1 cellular context compared by ENCODE assay signal in the genomic region with DNA sequence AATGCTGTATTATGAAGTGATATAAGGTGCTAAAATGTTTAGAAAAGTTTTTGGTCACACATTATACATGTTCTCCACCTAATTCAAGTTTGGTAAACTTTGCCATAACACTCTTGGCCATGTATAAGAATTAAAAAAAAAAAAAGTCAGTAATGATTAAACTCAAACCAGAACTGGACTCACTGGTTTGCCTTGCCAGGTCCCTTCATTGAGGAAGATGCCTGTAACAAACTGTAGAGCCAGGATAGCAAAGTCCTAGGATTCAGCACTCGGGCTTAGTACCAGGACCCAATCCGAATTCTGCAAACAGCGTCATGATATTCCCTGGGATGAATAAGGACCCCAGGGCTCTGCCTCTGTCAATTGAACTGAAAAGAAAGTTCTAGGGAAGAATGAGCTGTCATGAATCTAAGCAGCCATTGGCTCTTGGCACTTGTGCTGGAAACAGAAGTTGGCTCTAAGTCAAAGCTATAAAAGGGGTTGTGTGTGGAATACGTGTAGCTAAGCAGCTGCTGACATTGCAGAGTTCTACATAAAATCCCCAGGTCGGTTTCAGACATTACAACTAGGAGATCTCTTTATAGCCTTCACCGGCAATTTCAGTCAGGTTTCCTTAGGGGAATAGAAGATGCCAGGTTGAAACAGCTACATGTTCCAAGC.
TF ChIP-seq lines count a peak whose summit lies in the region.

No MANE protein-coding gene starts in this region.

TF ChIP-seq in GM23338, 12 proteins besides CTCF, POLR2A, EP300 and RAD21 (continued from another document):
- TF ChIP-seq, protein P1, sequence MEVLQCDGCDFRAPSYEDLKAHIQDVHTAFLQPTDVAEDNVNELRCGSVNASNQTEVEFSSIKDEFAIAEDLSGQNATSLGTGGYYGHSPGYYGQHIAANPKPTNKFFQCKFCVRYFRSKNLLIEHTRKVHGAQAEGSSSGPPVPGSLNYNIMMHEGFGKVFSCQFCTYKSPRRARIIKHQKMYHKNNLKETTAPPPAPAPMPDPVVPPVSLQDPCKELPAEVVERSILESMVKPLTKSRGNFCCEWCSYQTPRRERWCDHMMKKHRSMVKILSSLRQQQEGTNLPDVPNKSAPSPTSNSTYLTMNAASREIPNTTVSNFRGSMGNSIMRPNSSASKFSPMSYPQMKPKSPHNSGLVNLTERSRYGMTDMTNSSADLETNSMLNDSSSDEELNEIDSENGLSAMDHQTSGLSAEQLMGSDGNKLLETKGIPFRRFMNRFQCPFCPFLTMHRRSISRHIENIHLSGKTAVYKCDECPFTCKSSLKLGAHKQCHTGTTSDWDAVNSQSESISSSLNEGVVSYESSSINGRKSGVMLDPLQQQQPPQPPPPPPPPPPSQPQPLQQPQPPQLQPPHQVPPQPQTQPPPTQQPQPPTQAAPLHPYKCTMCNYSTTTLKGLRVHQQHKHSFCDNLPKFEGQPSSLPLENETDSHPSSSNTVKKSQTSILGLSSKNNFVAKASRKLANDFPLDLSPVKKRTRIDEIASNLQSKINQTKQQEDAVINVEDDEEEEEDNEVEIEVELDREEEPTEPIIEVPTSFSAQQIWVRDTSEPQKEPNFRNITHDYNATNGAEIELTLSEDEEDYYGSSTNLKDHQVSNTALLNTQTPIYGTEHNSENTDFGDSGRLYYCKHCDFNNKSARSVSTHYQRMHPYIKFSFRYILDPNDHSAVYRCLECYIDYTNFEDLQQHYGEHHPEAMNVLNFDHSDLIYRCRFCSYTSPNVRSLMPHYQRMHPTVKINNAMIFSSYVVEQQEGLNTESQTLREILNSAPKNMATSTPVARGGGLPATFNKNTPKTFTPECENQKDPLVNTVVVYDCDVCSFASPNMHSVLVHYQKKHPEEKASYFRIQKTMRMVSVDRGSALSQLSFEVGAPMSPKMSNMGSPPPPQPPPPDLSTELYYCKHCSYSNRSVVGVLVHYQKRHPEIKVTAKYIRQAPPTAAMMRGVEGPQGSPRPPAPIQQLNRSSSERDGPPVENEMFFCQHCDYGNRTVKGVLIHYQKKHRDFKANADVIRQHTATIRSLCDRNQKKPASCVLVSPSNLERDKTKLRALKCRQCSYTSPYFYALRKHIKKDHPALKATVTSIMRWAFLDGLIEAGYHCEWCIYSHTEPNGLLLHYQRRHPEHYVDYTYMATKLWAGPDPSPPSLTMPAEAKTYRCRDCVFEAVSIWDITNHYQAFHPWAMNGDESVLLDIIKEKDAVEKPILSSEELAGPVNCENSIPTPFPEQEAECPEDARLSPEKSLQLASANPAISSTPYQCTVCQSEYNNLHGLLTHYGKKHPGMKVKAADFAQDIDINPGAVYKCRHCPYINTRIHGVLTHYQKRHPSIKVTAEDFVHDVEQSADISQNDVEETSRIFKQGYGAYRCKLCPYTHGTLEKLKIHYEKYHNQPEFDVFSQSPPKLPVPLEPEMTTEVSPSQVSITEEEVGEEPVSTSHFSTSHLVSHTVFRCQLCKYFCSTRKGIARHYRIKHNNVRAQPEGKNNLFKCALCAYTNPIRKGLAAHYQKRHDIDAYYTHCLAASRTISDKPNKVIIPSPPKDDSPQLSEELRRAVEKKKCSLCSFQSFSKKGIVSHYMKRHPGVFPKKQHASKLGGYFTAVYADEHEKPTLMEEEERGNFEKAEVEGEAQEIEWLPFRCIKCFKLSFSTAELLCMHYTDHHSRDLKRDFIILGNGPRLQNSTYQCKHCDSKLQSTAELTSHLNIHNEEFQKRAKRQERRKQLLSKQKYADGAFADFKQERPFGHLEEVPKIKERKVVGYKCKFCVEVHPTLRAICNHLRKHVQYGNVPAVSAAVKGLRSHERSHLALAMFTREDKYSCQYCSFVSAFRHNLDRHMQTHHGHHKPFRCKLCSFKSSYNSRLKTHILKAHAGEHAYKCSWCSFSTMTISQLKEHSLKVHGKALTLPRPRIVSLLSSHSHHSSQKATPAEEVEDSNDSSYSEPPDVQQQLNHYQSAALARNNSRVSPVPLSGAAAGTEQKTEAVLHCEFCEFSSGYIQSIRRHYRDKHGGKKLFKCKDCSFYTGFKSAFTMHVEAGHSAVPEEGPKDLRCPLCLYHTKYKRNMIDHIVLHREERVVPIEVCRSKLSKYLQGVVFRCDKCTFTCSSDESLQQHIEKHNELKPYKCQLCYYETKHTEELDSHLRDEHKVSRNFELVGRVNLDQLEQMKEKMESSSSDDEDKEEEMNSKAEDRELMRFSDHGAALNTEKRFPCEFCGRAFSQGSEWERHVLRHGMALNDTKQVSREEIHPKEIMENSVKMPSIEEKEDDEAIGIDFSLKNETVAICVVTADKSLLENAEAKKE (CRISPR knock-in tag; IDR thresholded peaks at IDR 0.05) = no peak
- no peak for TF ChIP-seq POLR2AphosphoS5 (IDR thresholded peaks at IDR 0.05; ENCODE audit: low read depth)
- TF ChIP-seq, protein P2, sequence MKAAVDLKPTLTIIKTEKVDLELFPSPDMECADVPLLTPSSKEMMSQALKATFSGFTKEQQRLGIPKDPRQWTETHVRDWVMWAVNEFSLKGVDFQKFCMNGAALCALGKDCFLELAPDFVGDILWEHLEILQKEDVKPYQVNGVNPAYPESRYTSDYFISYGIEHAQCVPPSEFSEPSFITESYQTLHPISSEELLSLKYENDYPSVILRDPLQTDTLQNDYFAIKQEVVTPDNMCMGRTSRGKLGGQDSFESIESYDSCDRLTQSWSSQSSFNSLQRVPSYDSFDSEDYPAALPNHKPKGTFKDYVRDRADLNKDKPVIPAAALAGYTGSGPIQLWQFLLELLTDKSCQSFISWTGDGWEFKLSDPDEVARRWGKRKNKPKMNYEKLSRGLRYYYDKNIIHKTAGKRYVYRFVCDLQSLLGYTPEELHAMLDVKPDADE (IDR thresholded peaks at IDR 0.05) = no peak
- no peak for TF ChIP-seq STAT1 (IDR thresholded peaks at IDR 0.05; ENCODE audit: unreplicated experiment)
- TF ChIP-seq ZNF114 (CRISPR knock-in tag; IDR thresholded peaks at IDR 0.05) = no peak
- no peak for TF ChIP-seq NANOG (IDR thresholded peaks at IDR 0.05; ENCODE audit: borderline replicate concordance)
- TF ChIP-seq, protein P3, sequence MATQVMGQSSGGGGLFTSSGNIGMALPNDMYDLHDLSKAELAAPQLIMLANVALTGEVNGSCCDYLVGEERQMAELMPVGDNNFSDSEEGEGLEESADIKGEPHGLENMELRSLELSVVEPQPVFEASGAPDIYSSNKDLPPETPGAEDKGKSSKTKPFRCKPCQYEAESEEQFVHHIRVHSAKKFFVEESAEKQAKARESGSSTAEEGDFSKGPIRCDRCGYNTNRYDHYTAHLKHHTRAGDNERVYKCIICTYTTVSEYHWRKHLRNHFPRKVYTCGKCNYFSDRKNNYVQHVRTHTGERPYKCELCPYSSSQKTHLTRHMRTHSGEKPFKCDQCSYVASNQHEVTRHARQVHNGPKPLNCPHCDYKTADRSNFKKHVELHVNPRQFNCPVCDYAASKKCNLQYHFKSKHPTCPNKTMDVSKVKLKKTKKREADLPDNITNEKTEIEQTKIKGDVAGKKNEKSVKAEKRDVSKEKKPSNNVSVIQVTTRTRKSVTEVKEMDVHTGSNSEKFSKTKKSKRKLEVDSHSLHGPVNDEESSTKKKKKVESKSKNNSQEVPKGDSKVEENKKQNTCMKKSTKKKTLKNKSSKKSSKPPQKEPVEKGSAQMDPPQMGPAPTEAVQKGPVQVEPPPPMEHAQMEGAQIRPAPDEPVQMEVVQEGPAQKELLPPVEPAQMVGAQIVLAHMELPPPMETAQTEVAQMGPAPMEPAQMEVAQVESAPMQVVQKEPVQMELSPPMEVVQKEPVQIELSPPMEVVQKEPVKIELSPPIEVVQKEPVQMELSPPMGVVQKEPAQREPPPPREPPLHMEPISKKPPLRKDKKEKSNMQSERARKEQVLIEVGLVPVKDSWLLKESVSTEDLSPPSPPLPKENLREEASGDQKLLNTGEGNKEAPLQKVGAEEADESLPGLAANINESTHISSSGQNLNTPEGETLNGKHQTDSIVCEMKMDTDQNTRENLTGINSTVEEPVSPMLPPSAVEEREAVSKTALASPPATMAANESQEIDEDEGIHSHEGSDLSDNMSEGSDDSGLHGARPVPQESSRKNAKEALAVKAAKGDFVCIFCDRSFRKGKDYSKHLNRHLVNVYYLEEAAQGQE (IDR thresholded peaks at IDR 0.05; ENCODE audit: unreplicated experiment) = no peak
- TF ChIP-seq CREB1 (CRISPR knock-in tag; IDR thresholded peaks at IDR 0.05; ENCODE audit: low read depth) = no peak
- TF ChIP-seq JUNB (IDR thresholded peaks at IDR 0.05; ENCODE audit: unreplicated experiment) = no peak
- no peak for TF ChIP-seq EZH2 (IDR thresholded peaks at IDR 0.05; ENCODE audit: low read depth, unreplicated experiment)
- no peak for TF ChIP-seq ZNF331 (CRISPR knock-in tag; IDR thresholded peaks at IDR 0.05; ENCODE audit: low read depth)
